In the genomic region with DNA sequence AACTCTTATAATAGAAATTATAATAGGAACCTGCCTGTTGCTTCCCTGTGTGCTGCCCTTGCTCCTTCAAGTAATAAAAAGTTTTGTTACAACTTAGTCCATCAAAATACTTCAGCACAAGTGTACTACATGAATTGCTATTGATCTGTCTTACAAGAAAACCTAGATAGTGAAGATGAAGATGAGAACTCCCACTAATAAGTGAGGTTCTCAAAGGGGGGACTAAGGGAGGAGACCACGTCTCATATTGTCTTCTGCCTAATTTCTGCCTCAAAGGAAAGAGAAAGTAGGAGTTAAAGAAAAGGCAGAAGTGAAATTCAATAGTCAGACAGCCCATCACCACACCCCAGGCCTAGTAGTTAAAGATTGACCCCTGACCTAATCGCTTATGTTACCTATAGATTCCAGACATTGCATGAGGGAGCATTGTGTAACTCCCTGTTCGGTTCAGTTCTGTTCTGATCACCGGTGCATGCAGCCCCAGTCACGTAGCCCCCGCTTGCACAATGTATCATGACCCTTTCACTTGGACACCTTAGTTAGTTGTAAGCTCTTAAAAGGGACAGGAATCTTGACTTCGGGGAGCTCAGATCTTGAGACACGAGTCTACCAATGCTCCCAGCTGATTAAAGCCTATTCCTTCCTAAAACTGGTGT, we compare ENCODE assay signal across 1 cellular context.
TF ChIP-seq lines count a peak whose summit lies in the region.

No MANE protein-coding gene starts in this region.

TF ChIP-seq in K562, 482 proteins besides CTCF, POLR2A, EP300 and RAD21 (continued from another document):
- TF ChIP-seq ZNF280A (IDR thresholded peaks at IDR 0.05; ENCODE audit: low read depth, partially characterized antibody) (peak; percentile 93), RBFOX2 (IDR thresholded peaks at IDR 0.05; ENCODE audit: low read depth, low read length) (no peak), ATF7 (IDR thresholded peaks at IDR 0.05) (0 out of 2 replicates have a peak, but pooled peaks have one; percentile 33), ZNF639 (CRISPR knock-in tag; conservative IDR thresholded peaks at IDR 0.05 in 1 of 2, IDR thresholded peaks at IDR 0.05 in 1 of 2) (no peak), JUN (IDR thresholded peaks at IDR 0.05; ENCODE audit: borderline replicate concordance, low read depth, low read length) (peak; percentile 40; the same call in 1 of the 2 replicates), JUN (CRISPR knock-in tag; IDR thresholded peaks at IDR 0.05; ENCODE audit: borderline replicate concordance) (no peak), ZNF224 (CRISPR knock-in tag; IDR thresholded peaks at IDR 0.05) (no peak), ZKSCAN3 (CRISPR knock-in tag; IDR thresholded peaks at IDR 0.05) (no peak), CBX2 (IDR thresholded peaks at IDR 0.05; ENCODE audit: insufficient read depth, low read length, poor library complexity, severe bottlenecking) (no peak), TRIM28 (IDR thresholded peaks at IDR 0.05) (peak; percentile 100), ZNF280B (CRISPR knock-in tag; IDR thresholded peaks at IDR 0.05) (peak; percentile 93), ZFX (CRISPR knock-in tag; IDR thresholded peaks at IDR 0.05) (no peak), HLTF (IDR thresholded peaks at IDR 0.05) (peak; percentile 94), CBX5 (IDR thresholded peaks at IDR 0.05; ENCODE audit: borderline replicate concordance, low read depth) (peak; percentile 99), HMGXB4 (CRISPR knock-in tag; IDR thresholded peaks at IDR 0.05) (no peak), ZNF76 (CRISPR knock-in tag; IDR thresholded peaks at IDR 0.05; ENCODE audit: borderline replicate concordance) (no peak), REST (CRISPR knock-in tag; IDR thresholded peaks at IDR 0.05; ENCODE audit: low read depth) (no peak), MAZ (CRISPR knock-in tag; conservative IDR thresholded peaks at IDR 0.05 in 1 of 2, IDR thresholded peaks at IDR 0.05 in 1 of 2) (0 out of 4 replicates have a peak, but pooled peaks of 1 of the 2 experiments have one; percentile 25)
- TF ChIP-seq, protein P1, sequence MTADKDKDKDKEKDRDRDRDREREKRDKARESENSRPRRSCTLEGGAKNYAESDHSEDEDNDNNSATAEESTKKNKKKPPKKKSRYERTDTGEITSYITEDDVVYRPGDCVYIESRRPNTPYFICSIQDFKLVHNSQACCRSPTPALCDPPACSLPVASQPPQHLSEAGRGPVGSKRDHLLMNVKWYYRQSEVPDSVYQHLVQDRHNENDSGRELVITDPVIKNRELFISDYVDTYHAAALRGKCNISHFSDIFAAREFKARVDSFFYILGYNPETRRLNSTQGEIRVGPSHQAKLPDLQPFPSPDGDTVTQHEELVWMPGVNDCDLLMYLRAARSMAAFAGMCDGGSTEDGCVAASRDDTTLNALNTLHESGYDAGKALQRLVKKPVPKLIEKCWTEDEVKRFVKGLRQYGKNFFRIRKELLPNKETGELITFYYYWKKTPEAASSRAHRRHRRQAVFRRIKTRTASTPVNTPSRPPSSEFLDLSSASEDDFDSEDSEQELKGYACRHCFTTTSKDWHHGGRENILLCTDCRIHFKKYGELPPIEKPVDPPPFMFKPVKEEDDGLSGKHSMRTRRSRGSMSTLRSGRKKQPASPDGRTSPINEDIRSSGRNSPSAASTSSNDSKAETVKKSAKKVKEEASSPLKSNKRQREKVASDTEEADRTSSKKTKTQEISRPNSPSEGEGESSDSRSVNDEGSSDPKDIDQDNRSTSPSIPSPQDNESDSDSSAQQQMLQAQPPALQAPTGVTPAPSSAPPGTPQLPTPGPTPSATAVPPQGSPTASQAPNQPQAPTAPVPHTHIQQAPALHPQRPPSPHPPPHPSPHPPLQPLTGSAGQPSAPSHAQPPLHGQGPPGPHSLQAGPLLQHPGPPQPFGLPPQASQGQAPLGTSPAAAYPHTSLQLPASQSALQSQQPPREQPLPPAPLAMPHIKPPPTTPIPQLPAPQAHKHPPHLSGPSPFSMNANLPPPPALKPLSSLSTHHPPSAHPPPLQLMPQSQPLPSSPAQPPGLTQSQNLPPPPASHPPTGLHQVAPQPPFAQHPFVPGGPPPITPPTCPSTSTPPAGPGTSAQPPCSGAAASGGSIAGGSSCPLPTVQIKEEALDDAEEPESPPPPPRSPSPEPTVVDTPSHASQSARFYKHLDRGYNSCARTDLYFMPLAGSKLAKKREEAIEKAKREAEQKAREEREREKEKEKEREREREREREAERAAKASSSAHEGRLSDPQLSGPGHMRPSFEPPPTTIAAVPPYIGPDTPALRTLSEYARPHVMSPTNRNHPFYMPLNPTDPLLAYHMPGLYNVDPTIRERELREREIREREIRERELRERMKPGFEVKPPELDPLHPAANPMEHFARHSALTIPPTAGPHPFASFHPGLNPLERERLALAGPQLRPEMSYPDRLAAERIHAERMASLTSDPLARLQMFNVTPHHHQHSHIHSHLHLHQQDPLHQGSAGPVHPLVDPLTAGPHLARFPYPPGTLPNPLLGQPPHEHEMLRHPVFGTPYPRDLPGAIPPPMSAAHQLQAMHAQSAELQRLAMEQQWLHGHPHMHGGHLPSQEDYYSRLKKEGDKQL (CRISPR knock-in tag; IDR thresholded peaks at IDR 0.05; ENCODE audit: borderline replicate concordance): no peak
- TF ChIP-seq, protein P2, sequence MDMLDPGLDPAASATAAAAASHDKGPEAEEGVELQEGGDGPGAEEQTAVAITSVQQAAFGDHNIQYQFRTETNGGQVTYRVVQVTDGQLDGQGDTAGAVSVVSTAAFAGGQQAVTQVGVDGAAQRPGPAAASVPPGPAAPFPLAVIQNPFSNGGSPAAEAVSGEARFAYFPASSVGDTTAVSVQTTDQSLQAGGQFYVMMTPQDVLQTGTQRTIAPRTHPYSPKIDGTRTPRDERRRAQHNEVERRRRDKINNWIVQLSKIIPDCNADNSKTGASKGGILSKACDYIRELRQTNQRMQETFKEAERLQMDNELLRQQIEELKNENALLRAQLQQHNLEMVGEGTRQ (CRISPR knock-in tag; IDR thresholded peaks at IDR 0.05): no peak
